8 cellular contexts compared by ENCODE assay signal in genomic region chr3:18494251-18494650, GRCh38.
"Had no signal": no experiment of that assay in that cellular context is flagged by ENCODE, and none has a peak within 500 bp of the region (broad histone marks: within the 10 kb centered on the region; RNA-seq: fewer than 3 reads in every experiment).

No MANE protein-coding gene starts in this region.

- DNase-seq: IMR-90, KBM-7, KG1 had no signal

- H3K36me3 Mint-ChIP-seq: IgD-negative memory B cell had no signal

- H3K9ac ChIP-seq: KMS-11 had no signal

- H3K4me3 ChIP-seq: K562 had no signal

- ATAC-seq: HepG2, K562 had no signal

- H3K27ac Mint-ChIP-seq: IgD-negative memory B cell had no signal

- H3K4me3 Mint-ChIP-seq: IgD-negative memory B cell had no signal

- H3K4me2 ChIP-seq: KMS-11 had no signal

- H3K27ac ChIP-seq: HL-60, KMS-11 had no signal
